ENCODE assay signal across 18 cellular contexts in genomic region chr7:50647286-50647980, GRCh38.
"Had no signal": no experiment of that assay in that cellular context is flagged by ENCODE, and none has a peak within 500 bp of the region (broad histone marks: within the 10 kb centered on the region; RNA-seq: fewer than 3 reads in every experiment).

No MANE protein-coding gene starts in this region.

- H3K27ac Mint-ChIP-seq: immature natural killer cell; naive thymus-derived CD4-positive, alpha-beta T cell; nephron progenitor cell; stimulated activated memory B cell treated with anti-CD40 and anti-IgM and Interleukin-4, amounts not matched to agents 10 μg/mL and 1 μg/mL and 100 μg/mL, for 72 hours; stimulated activated naive CD8-positive, alpha-beta T cell treated with anti-CD3 and anti-CD28 coated beads, Interleukin-15, Interleukin-2, amounts not matched to agents 100 ng/mL and 50 ng/mL, for 24 hours had no signal

- H3K36me3 Mint-ChIP-seq: immature natural killer cell; stimulated activated memory B cell treated with anti-CD40 and anti-IgM and Interleukin-4, amounts not matched to agents 10 μg/mL and 1 μg/mL and 100 μg/mL, for 72 hours had no signal

- H3K36me3 ChIP-seq: cardiac muscle cell, prostate gland, right lobe of liver, transverse colon had no signal

- H3K4me1 Mint-ChIP-seq: immature natural killer cell; naive thymus-derived CD4-positive, alpha-beta T cell; stimulated activated memory B cell treated with anti-CD40 and anti-IgM and Interleukin-4, amounts not matched to agents 10 μg/mL and 1 μg/mL and 100 μg/mL, for 72 hours had no signal

- H3K27ac ChIP-seq: cardiac muscle cell, heart right ventricle, pancreas, prostate gland, right lobe of liver, transverse colon had no signal

- H3K4me3 ChIP-seq: cardiac muscle cell, heart right ventricle, pancreas, prostate gland, right lobe of liver, transverse colon had no signal

- H3K27me3 ChIP-seq: cardiac muscle cell, heart right ventricle, pancreas, right lobe of liver, transverse colon had no signal

- H3K4me1 ChIP-seq: prostate gland, right lobe of liver had no signal

- DNase-seq: effector CD8-positive, alpha-beta T cell; heart right ventricle; immature natural killer cell; kidney; left colon; mammary epithelial cell; naive thymus-derived CD4-positive, alpha-beta T cell; nephron progenitor cell; pancreas; right lobe of liver; stimulated activated CD4-positive, alpha-beta T cell treated with anti-CD3 and anti-CD28 coated beads, Interleukin-4, amount 100 ng/mL, for 1 hour; stimulated activated CD8-positive, alpha-beta memory T cell treated with anti-CD3 and anti-CD28 coated beads, Interleukin-4, amount 100 ng/mL, for 48 hours; transverse colon had no signal

- H3K4me3 Mint-ChIP-seq: immature natural killer cell; naive thymus-derived CD4-positive, alpha-beta T cell; nephron progenitor cell; stimulated activated memory B cell treated with anti-CD40 and anti-IgM and Interleukin-4, amounts not matched to agents 10 μg/mL and 1 μg/mL and 100 μg/mL, for 72 hours; stimulated activated naive CD8-positive, alpha-beta T cell treated with anti-CD3 and anti-CD28 coated beads, Interleukin-15, Interleukin-2, amounts not matched to agents 100 ng/mL and 50 ng/mL, for 24 hours had no signal

- H3K27me3 Mint-ChIP-seq: stimulated activated naive CD8-positive, alpha-beta T cell treated with anti-CD3 and anti-CD28 coated beads, Interleukin-15, Interleukin-2, amounts not matched to agents 100 ng/mL and 50 ng/mL, for 24 hours had no signal

- H3K9me3 Mint-ChIP-seq: immature natural killer cell; naive thymus-derived CD4-positive, alpha-beta T cell; nephron progenitor cell; stimulated activated memory B cell treated with anti-CD40 and anti-IgM and Interleukin-4, amounts not matched to agents 10 μg/mL and 1 μg/mL and 100 μg/mL, for 72 hours; stimulated activated naive CD8-positive, alpha-beta T cell treated with anti-CD3 and anti-CD28 coated beads, Interleukin-15, Interleukin-2, amounts not matched to agents 100 ng/mL and 50 ng/mL, for 24 hours had no signal

- ATAC-seq: esophagus mucosa; heart right ventricle; left colon; naive thymus-derived CD4-positive, alpha-beta T cell; pancreas; right lobe of liver; stimulated activated memory B cell treated with anti-CD40 and anti-IgM and Interleukin-4, amounts not matched to agents 10 μg/mL and 1 μg/mL and 100 μg/mL, for 72 hours had no signal

- H3K9me3 ChIP-seq: heart right ventricle, pancreas, prostate gland, right lobe of liver, transverse colon had no signal
